ENCODE assay signal across 26 cellular contexts in genomic region chr9:85108229-85108628, GRCh38.
"Had no signal": no experiment of that assay in that cellular context is flagged by ENCODE, and none has a peak within 500 bp of the region (broad histone marks: within the 10 kb centered on the region; RNA-seq: fewer than 3 reads in every experiment).

No MANE protein-coding gene starts in this region.

- ATAC-seq: left colon; lower lobe of right lung; sciatic nerve; stimulated activated memory B cell treated with anti-CD40 and anti-IgM and Interleukin-4, amounts not matched to agents 10 μg/mL and 1 μg/mL and 100 μg/mL, for 72 hours had no signal

- H3K4me1 ChIP-seq: lower lobe of right lung, parathyroid adenoma, testis had no signal

- H3K27me3 ChIP-seq: brain microvascular endothelial cell, dorsolateral prefrontal cortex, hepatocyte, testis had no signal

- H3K9me3 Mint-ChIP-seq: stimulated activated memory B cell treated with anti-CD40 and anti-IgM and Interleukin-4, amounts not matched to agents 10 μg/mL and 1 μg/mL and 100 μg/mL, for 72 hours had no signal

- H3K4me3 Mint-ChIP-seq: mesothelial cell of epicardium; nephron; stimulated activated memory B cell treated with anti-CD40 and anti-IgM and Interleukin-4, amounts not matched to agents 10 μg/mL and 1 μg/mL and 100 μg/mL, for 72 hours; type B pancreatic cell had no signal

- H3K4me2 ChIP-seq: hepatocyte, smooth muscle cell had no signal

- H3K27me3 Mint-ChIP-seq: type B pancreatic cell had no signal

- H3K4me3 ChIP-seq: dorsolateral prefrontal cortex, hepatocyte, lower lobe of right lung, smooth muscle cell, testis had no signal

- H3K36me3 ChIP-seq: brain microvascular endothelial cell, lower lobe of right lung, WERI-Rb-1 had no signal

- H3K27ac Mint-ChIP-seq: mesothelial cell of epicardium; nephron; stimulated activated memory B cell treated with anti-CD40 and anti-IgM and Interleukin-4, amounts not matched to agents 10 μg/mL and 1 μg/mL and 100 μg/mL, for 72 hours; type B pancreatic cell had no signal

- H3K9ac ChIP-seq: parathyroid adenoma had no signal

- H3K4me1 Mint-ChIP-seq: stimulated activated memory B cell treated with anti-CD40 and anti-IgM and Interleukin-4, amounts not matched to agents 10 μg/mL and 1 μg/mL and 100 μg/mL, for 72 hours had no signal

- DNase-seq: activated CD4-positive, alpha-beta T cell treated with anti-CD3 and anti-CD28 coated beads for 1 hour; activated CD8-positive, alpha-beta memory T cell treated with anti-CD3 and anti-CD28 coated beads for 24 hours; activated CD8-positive, alpha-beta memory T cell treated with anti-CD3 and anti-CD28 coated beads, Interleukin-2, amount 50 U/mL, for 48 hours; activated effector memory CD4-positive, alpha-beta T cell treated with Interleukin-2 at 50 U/mL for 16 hours; activated naive CD4-positive, alpha-beta T cell treated with anti-CD3 and anti-CD28 coated beads, Interleukin-2, amount 50 U/mL, for 16 hours; activated T-cell treated with anti-CD3 and anti-CD28 coated beads, Interleukin-2, amount 50 U/mL, for 48 hours; aorta; brain microvascular endothelial cell; central memory CD4-positive, alpha-beta T cell; dorsolateral prefrontal cortex; foreskin fibroblast; islet precursor cell; left colon; lower lobe of right lung; stimulated activated CD4-positive, alpha-beta T cell treated with anti-CD3 and anti-CD28 coated beads, Interleukin-4, amount 100 ng/mL, for 24 hours; testis; WERI-Rb-1 had no signal

- H3K27ac ChIP-seq: brain microvascular endothelial cell, epithelial cell of prostate, hepatocyte, lower lobe of right lung, parathyroid adenoma, testis, WERI-Rb-1 had no signal

- H2AFZ ChIP-seq: hepatocyte, parathyroid adenoma had no signal

- H3K79me2 ChIP-seq: hepatocyte, parathyroid adenoma had no signal

- H3K36me3 Mint-ChIP-seq: mesothelial cell of epicardium; stimulated activated memory B cell treated with anti-CD40 and anti-IgM and Interleukin-4, amounts not matched to agents 10 μg/mL and 1 μg/mL and 100 μg/mL, for 72 hours; type B pancreatic cell had no signal

- H3K9me3 ChIP-seq: lower lobe of right lung, testis had no signal
